In genomic region chr3:122603056-122603455, GRCh38 we compare ENCODE assay signal across 27 cellular contexts. TPM values are rescaled to one million over a fixed set of nuclear protein-coding genes. Genes with fewer than 3 reads are reported as not detected.
"Had no signal": no experiment of that assay in that cellular context is flagged by ENCODE, and none has a peak within 500 bp of the region (broad histone marks: within the 10 kb centered on the region; RNA-seq: fewer than 3 reads in every experiment).

No MANE protein-coding gene starts in this region.

- H3K4me3 Mint-ChIP-seq: activated CD4-positive, alpha-beta T cell treated with anti-CD3 and anti-CD28 coated beads, Interleukin-2, amount 10 ng/mL, durations not matched to agents 24 days and 14 days; activated CD8-positive, alpha-beta T cell treated with anti-CD3 and anti-CD28 coated beads for 36 hours; activated naive CD4-positive, alpha-beta T cell treated with anti-CD3 and anti-CD28 coated beads for 36 hours; activated T-helper 1 cell treated with anti-CD3 and anti-CD28 coated beads, Interleukin-12 subunit alpha, Interleukin-12 subunit beta, Interleukin-2, Interleukin-4 antibody, amounts not matched to agents 30 ng/mL and 10 ng/mL and 1 ng/mL, durations not matched to agents 14 hours and 24 hours and 36 hours had no signal

- ATAC-seq: activated CD8-positive, alpha-beta T cell treated with anti-CD3 and anti-CD28 coated beads for 36 hours; activated naive CD4-positive, alpha-beta T cell treated with anti-CD3 and anti-CD28 coated beads, Interleukin-2, amount 50 U/mL, for 72 hours; body of pancreas; Panc1 had no signal

- FAIRE-seq: bronchial epithelial cell had no signal

- H3K27me3 Mint-ChIP-seq: activated CD4-positive, alpha-beta T cell treated with anti-CD3 and anti-CD28 coated beads, Interleukin-2, amount 10 ng/mL, durations not matched to agents 24 days and 14 days; activated CD8-positive, alpha-beta T cell treated with anti-CD3 and anti-CD28 coated beads for 36 hours had no signal

- H3K27me3 ChIP-seq: adrenal gland, body of pancreas, SJCRH30 had no signal

- H3K36me3 ChIP-seq: adrenal gland, SJCRH30, WERI-Rb-1 had no signal

- H3K27ac Mint-ChIP-seq: activated CD4-positive, alpha-beta T cell treated with anti-CD3 and anti-CD28 coated beads, Interleukin-2, amount 10 ng/mL, durations not matched to agents 24 days and 14 days; activated CD8-positive, alpha-beta T cell treated with anti-CD3 and anti-CD28 coated beads for 36 hours; activated naive CD4-positive, alpha-beta T cell treated with anti-CD3 and anti-CD28 coated beads for 36 hours; activated naive CD4-positive, alpha-beta T cell treated with anti-CD3 and anti-CD28 coated beads, Interleukin-2, amount 50 U/mL, for 72 hours; activated T-helper 1 cell treated with anti-CD3 and anti-CD28 coated beads, Interleukin-12 subunit alpha, Interleukin-12 subunit beta, Interleukin-2, Interleukin-4 antibody, amounts not matched to agents 30 ng/mL and 10 ng/mL and 1 ng/mL, durations not matched to agents 14 hours and 24 hours and 36 hours had no signal

- H3K9me3 ChIP-seq: adrenal gland, body of pancreas, SJCRH30 had no signal

- H3K9me3 Mint-ChIP-seq: activated CD8-positive, alpha-beta T cell treated with anti-CD3 and anti-CD28 coated beads for 36 hours; activated naive CD4-positive, alpha-beta T cell treated with anti-CD3 and anti-CD28 coated beads for 36 hours had no signal

- H3K4me1 ChIP-seq: adrenal gland, body of pancreas, SJCRH30 had no signal

- DNase-seq: activated CD4-positive, alpha-beta T cell treated with anti-CD3 and anti-CD28 coated beads, Interleukin-2, amount 10 ng/mL, durations not matched to agents 24 days and 14 days; activated CD4-positive, alpha-beta T cell treated with anti-CD3 and anti-CD28 coated beads, Interleukin-2, amount 50 U/mL, for 4 hours; activated CD8-positive, alpha-beta T cell treated with anti-CD3 and anti-CD28 coated beads for 36 hours; activated gamma-delta T cell treated with Interleukin-2 at 50 U/mL for 16 hours; activated naive CD4-positive, alpha-beta T cell treated with anti-CD3 and anti-CD28 coated beads for 36 hours; activated T-cell treated with anti-CD3 and anti-CD28 coated beads, Interleukin-2, amount 50 U/mL, for 1 hour; adrenal gland; body of pancreas; NCI-H1105 treated with DMSO at 0.1 percent for 48 hours; NCI-H1436; NCI-H1694; NCI-H1930; NCI-H2081 treated with DMSO at 0.1 percent for 48 hours; NCI-H226; NCI-H524 treated with DMSO at 0.1 percent for 48 hours; SHP77; SJCRH30; T1000; WERI-Rb-1 had no signal

- H3K4me3 ChIP-seq: adrenal gland, body of pancreas, SJCRH30, SK-N-MC had no signal

- H3K27ac ChIP-seq: adrenal gland, body of pancreas, SJCRH30, SK-N-MC, WERI-Rb-1 had no signal

RNA-seq across cellular contexts. Expression of gene PARP15, which starts 25.6 kb away (rescaled TPM):
- total RNA-seq: MCF 10A, NCI-H460, RPMI7951 had no signal
